ENCODE assay signal across 1 cellular context in genomic region chr19:5355076-5355475, GRCh38.
TF ChIP-seq lines count a peak whose summit lies in the region.

No MANE protein-coding gene starts in this region.

TF ChIP-seq in HepG2, 621 proteins besides CTCF, POLR2A, EP300 and RAD21 (continued from another document):
- TF ChIP-seq ZNF691 (CRISPR knock-in tag; IDR thresholded peaks at IDR 0.05; ENCODE audit: borderline replicate concordance, low read depth) (peak; percentile 99), MEF2D (CRISPR knock-in tag; IDR thresholded peaks at IDR 0.05) (no peak), MZF1 (CRISPR knock-in tag; IDR thresholded peaks at IDR 0.05; ENCODE audit: borderline replicate concordance) (no peak), CHCHD3 (CRISPR knock-in tag; IDR thresholded peaks at IDR 0.05) (0 out of 2 replicates have a peak, but pooled peaks have one; percentile 7), ZBTB42 (CRISPR knock-in tag; IDR thresholded peaks at IDR 0.05) (no peak), MED1 (CRISPR knock-in tag; IDR thresholded peaks at IDR 0.05) (0 out of 2 replicates have a peak, but pooled peaks have one; percentile 16), HNF4G (IDR thresholded peaks at IDR 0.05; ENCODE audit: borderline replicate concordance, low read depth, low read length) (no peak), HNF4G (CRISPR knock-in tag; IDR thresholded peaks at IDR 0.05; ENCODE audit: borderline replicate concordance, low read depth) (no peak), ZMYM3 (CRISPR knock-in tag; IDR thresholded peaks at IDR 0.05) (peak; percentile 13; the same call in 1 of the 2 replicates), ZMAT5 (CRISPR knock-in tag; IDR thresholded peaks at IDR 0.05; ENCODE audit: borderline replicate concordance, low read depth) (no peak)
